Comparison of ENCODE assay signal across 11 cellular contexts in genomic region chr5:67011422-67011821, GRCh38.
DNase-seq lines count a peak whose midpoint lies in the region; ATAC-seq and TF ChIP-seq lines count a peak whose summit lies in the region.
"Had no signal": no experiment of that assay in that cellular context is flagged by ENCODE, and none has a peak within 500 bp of the region (broad histone marks: within the 10 kb centered on the region; RNA-seq: fewer than 3 reads in every experiment).

No MANE protein-coding gene starts in this region.

- no peaks in the 10 kb centered on the region for H3K36me3 ChIP-seq in CD4-positive, CD25-positive, alpha-beta regulatory T cell (ENCODE audit: control insufficient read depth, insufficient read depth, low read length)
- H3K36me3 ChIP-seq in esophagus (ENCODE audit: control insufficient read depth in 2 of 2, insufficient read depth in 2 of 2, low read length in 1 of 2): no peaks in the 10 kb centered on the region

- no peaks in the 10 kb centered on the region for H3K27me3 ChIP-seq in CD4-positive, CD25-positive, alpha-beta regulatory T cell (ENCODE audit: control insufficient read depth, insufficient read depth, low read length)
- H3K27me3 ChIP-seq in esophagus (ENCODE audit: control insufficient read depth in 1 of 2, insufficient read depth in 2 of 2, low read length in 2 of 2): no peaks in the 10 kb centered on the region

- peak overlapping the region in 2 of 3 donors; percentile 17 to 69 for H3K27ac Mint-ChIP-seq in CD4-positive, CD25-positive, alpha-beta regulatory T cell

- peak overlapping the region in 3 of 4 donors; percentile 31 to 66 (median 64) for H3K4me3 Mint-ChIP-seq in CD4-positive, CD25-positive, alpha-beta regulatory T cell

- TF ChIP-seq CTCF in RWPE1 (conservative IDR thresholded peaks at IDR 0.05; ENCODE audit: low read depth) (no peak), retinal pigment epithelial cell (conservative IDR thresholded peaks at IDR 0.05; ENCODE audit: low read depth, low read length) (no peak)

- H3K27me3 Mint-ChIP-seq in CD4-positive, CD25-positive, alpha-beta regulatory T cell: no peaks in the 10 kb centered on the region

- POLR2A ChIA-PET in RWPE1 (lab: Yijun Ruan, JAX; ENCODE audit: low non-redundant PET): no interaction called here

- H3K9me3 Mint-ChIP-seq in CD4-positive, CD25-positive, alpha-beta regulatory T cell: no peaks in the 10 kb centered on the region

- DNase-seq in CD4-positive, CD25-positive, alpha-beta regulatory T cell: no peak
- DNase-seq in RWPE1 (ENCODE audit: low spot score) (no peak), retinal pigment epithelial cell (ENCODE audit: low read depth) (no peak), NCI-H345 (lab: John Stamatoyannopoulos, UW) (no peak), NCI-H1694 (lab: John Stamatoyannopoulos, UW) (no peak), D341Med (ENCODE audit: low spot score) (no peak)
- DNase-seq: activated CD4-positive, alpha-beta T cell treated with anti-CD3 and anti-CD28 coated beads, Interleukin-2, amount 50 U/mL, for 1 hour; midbrain; NCI-H2081 treated with DMSO at 0.1 percent for 48 hours had no signal

- peaks cover 46% of the 10 kb centered on the region for H3K4me1 ChIP-seq in CD4-positive, CD25-positive, alpha-beta regulatory T cell (ENCODE audit: control insufficient read depth, insufficient read depth, low read length, poor library complexity, severe bottlenecking)
- peaks cover 2 to 3% of the 10 kb centered on the region in 2 donors for H3K4me1 ChIP-seq in esophagus (ENCODE audit: control insufficient read depth in 2 of 2, insufficient read depth in 2 of 2, low read length in 1 of 2)

- CTCF ChIA-PET in RWPE1 (lab: Yijun Ruan, JAX): interaction anchor here (1.0 to 1.3 kb wide), 2 partner anchors 52 to 164 kb away, joined by 3 read pairs; no protein-coding TSS in a partner anchor

- no peak overlapping the region for H3K27ac ChIP-seq in CD4-positive, CD25-positive, alpha-beta regulatory T cell (ENCODE audit: insufficient read depth, low read length, poor library complexity, severe bottlenecking)
- H3K27ac ChIP-seq in RWPE1 (peak overlapping the region; percentile 98), esophagus (ENCODE audit: low read depth in 2 of 2, low read length in 1 of 2) (peak overlapping the region; percentile 96 to 98)

- ATAC-seq in CD4-positive, CD25-positive, alpha-beta regulatory T cell (ENCODE audit: low read depth in 2 of 2): no peak
- no peak for ATAC-seq in GM21786 (IDR thresholded peaks at IDR 0.05; ENCODE audit: unreplicated experiment)

- H3K4me1 Mint-ChIP-seq in CD4-positive, CD25-positive, alpha-beta regulatory T cell: peaks cover 62 to 89% (median 75%) of the 10 kb centered on the region in 4 donors

- WGBS in esophagus, 2 donors: 41 to 57% methylated on average over 5 of the region's 5 CpGs

- no peaks in the 10 kb centered on the region for H3K9me3 ChIP-seq in CD4-positive, CD25-positive, alpha-beta regulatory T cell (ENCODE audit: control insufficient read depth in 2 of 2, low read length in 2 of 2)
- no peaks in the 10 kb centered on the region for H3K9me3 ChIP-seq in esophagus (ENCODE audit: control insufficient read depth in 2 of 2, insufficient read depth in 1 of 2, low read depth in 1 of 2, low read length in 1 of 2)

- H3K36me3 Mint-ChIP-seq in CD4-positive, CD25-positive, alpha-beta regulatory T cell: peaks cover 4% of the 10 kb centered on the region

- peak overlapping the region; percentile 15 for H3K4me3 ChIP-seq in CD4-positive, CD25-positive, alpha-beta regulatory T cell (ENCODE audit: low read depth, low read length)
- peak overlapping the region; percentile 7 to 11 for H3K4me3 ChIP-seq in esophagus (ENCODE audit: low read depth in 1 of 2, low read length in 2 of 2)
- H3K4me3 ChIP-seq in retinal pigment epithelial cell (ENCODE audit: low read length): peak overlapping the region; percentile 14
